Comparison of ENCODE assay signal across 8 cellular contexts in the genomic region with DNA sequence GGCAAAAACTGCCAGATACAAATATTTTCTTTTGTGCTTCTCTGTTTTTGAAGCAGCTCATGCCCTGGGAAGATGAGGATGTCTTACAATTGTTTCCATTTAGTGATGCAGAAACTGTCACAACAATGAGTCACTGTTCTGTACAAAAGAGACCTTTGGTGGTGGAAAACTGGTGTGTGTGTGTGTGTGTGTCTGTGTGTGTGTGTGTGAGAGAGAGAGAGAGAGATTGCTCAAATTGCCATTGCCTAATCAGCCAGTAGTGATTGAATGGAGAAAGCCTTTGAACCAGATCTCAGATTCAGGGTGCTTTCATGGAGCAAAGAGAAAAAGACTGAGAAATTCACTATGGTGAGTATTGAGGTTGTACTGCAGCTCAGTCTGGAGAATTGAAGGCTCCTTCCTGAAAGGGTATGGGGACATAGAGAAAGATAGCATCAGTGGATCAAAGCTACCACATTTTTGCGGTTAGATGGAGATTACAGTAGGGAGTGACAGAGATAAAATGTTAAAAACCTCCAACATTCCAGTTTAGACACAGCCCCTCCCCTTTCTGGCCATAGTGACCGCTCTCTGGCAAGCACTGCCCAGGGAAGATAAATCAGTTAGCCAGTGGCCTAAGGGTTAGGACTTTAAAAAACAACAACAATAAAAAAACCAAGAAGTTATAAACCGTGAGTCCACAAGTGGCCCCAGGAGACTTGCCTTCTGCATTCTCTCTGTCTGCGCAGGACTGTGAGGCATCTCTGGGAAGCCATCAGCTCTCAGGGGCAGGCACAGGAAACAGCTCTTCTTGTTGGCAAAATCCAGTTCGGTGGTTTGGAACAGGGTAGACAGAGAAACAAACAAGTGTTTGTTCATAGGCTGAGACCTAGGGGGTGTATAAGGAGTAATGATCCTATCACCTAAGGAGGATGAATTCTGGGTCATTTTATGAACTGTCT.
DNase-seq lines count a peak whose midpoint lies in the region; ATAC-seq and TF ChIP-seq lines count a peak whose summit lies in the region.

No MANE protein-coding gene starts in this region.

- no peaks in the 10 kb centered on the region for H3K79me2 ChIP-seq in DND-41 (ENCODE audit: insufficient read depth, low read length)

- CTCF ChIA-PET in RWPE1 (lab: Yijun Ruan, JAX), result interaction anchor here (0.6 to 1.0 kb wide), 5 partner anchors 14 to 1254 kb away, joined by 3 to 5 read pairs (median 3); a partner anchor contains a TSS

- POLR2A ChIA-PET in RWPE1 (lab: Yijun Ruan, JAX; ENCODE audit: low non-redundant PET), result no interaction called here

- H3K36me3 ChIP-seq in DND-41 (ENCODE audit: insufficient read depth, low read length) (no peaks in the 10 kb centered on the region), SJCRH30 (no peaks in the 10 kb centered on the region)

- intact Hi-C loops in posterior vena cava (cut with DNase I), result no loop called here

- H3K9me3 ChIP-seq in DND-41 (ENCODE audit: insufficient read depth, low read length, severe bottlenecking) (no peaks in the 10 kb centered on the region), SJCRH30 (replicated peaks) (peaks cover 6% of the 10 kb centered on the region; the same call in 1 of the 2 replicates)

- DNase-seq in DND-41 (no peak), SJCRH30 (peak; percentile 79 to 87), foreskin fibroblast (peak; percentile 85 to 90), posterior vena cava (ENCODE audit: low spot score) (peak; percentile 81), RWPE1 (ENCODE audit: low spot score) (no peak), NCI-H1436 (lab: John Stamatoyannopoulos, UW) (no peak)
- no peak for DNase-seq in stimulated activated naive CD4-positive, alpha-beta T cell treated with Interleukin-2 at 50 U/mL for 16 hours (lab: John Stamatoyannopoulos, UW)
- DNase-seq in activated naive CD4-positive, alpha-beta T cell (lab: John Stamatoyannopoulos, UW), result no peak

- H3K27ac ChIP-seq in DND-41 (ENCODE audit: low read length), result no peak overlapping the region
- H3K27ac ChIP-seq in SJCRH30, result peak overlapping the region; percentile 11
- H3K27ac ChIP-seq in RWPE1, result no peak overlapping the region

- no peaks in the 10 kb centered on the region for H4K20me1 ChIP-seq in DND-41 (ENCODE audit: insufficient read depth, low read length)

- TF ChIP-seq CTCF in DND-41 (IDR thresholded peaks at IDR 0.05; ENCODE audit: borderline replicate concordance, extremely low read depth, low read length, poor library complexity, severe bottlenecking), result no peak
- no peak for TF ChIP-seq CTCF in foreskin fibroblast (IDR thresholded peaks at IDR 0.05; ENCODE audit: low read depth, low read length)
- TF ChIP-seq CTCF in RWPE1 (conservative IDR thresholded peaks at IDR 0.05; ENCODE audit: low read depth), result no peak

- no peak overlapping the region for H3K9ac ChIP-seq in DND-41 (ENCODE audit: low read depth, low read length)

- H3K4me3 ChIP-seq in DND-41 (ENCODE audit: low read depth in 1 of 2, low read length in 2 of 2) (no peak overlapping the region), SJCRH30 (peak overlapping the region; percentile 2), foreskin fibroblast (ENCODE audit: low read depth in 1 of 2, low read length in 2 of 2) (peak overlapping the region; percentile 7 to 8)

- no peak overlapping the region for H2AFZ ChIP-seq in DND-41 (ENCODE audit: low read depth, low read length)

- no peak overlapping the region for H3K4me2 ChIP-seq in DND-41 (ENCODE audit: insufficient read depth, low read length)

- H3K27me3 ChIP-seq in DND-41 (ENCODE audit: insufficient read depth, low read length, poor library complexity) (peaks cover 3% of the 10 kb centered on the region), SJCRH30 (no peaks in the 10 kb centered on the region)

- ATAC-seq in DND-41 (ENCODE audit: insufficient read depth, low read depth), result peak; percentile 81

- no peaks in the 10 kb centered on the region for H3K4me1 ChIP-seq in DND-41 (ENCODE audit: insufficient read depth, low read length)
- peaks cover 23% of the 10 kb centered on the region for H3K4me1 ChIP-seq in SJCRH30

Comparison
In these comparisons a context has a peak if more than half of its experiments do, and no peak if none do; other contexts are left out.
1. DNase-seq: peak in SJCRH30 (2 of 2), foreskin fibroblast (2 of 2) and posterior vena cava (single experiment); none in DND-41 (single experiment), stimulated activated naive CD4-positive, alpha-beta T cell treated with Interleukin-2 at 50 U/mL for 16 hours (single experiment), RWPE1 (single experiment), NCI-H1436 (single experiment) and activated naive CD4-positive, alpha-beta T cell (0 of 4).
2. H3K4me3 ChIP-seq: peak in SJCRH30 (single experiment) and foreskin fibroblast (2 of 2); none in DND-41 (0 of 2).